ENCODE assay signal across 23 cellular contexts in genomic region chr4:5257086-5257485, GRCh38.
A peak's percentile ranks its signal among the peaks of the same experiment; 100 is the strongest.
DNase-seq lines count a peak whose midpoint lies in the region; ATAC-seq, FAIRE-seq and TF ChIP-seq lines count a peak whose summit lies in the region.
"Had no signal": no experiment of that assay in that cellular context is flagged by ENCODE, and none has a peak within 500 bp of the region (broad histone marks: within the 10 kb centered on the region; RNA-seq: fewer than 3 reads in every experiment).

No MANE protein-coding gene starts in this region.

- H3K79me2 ChIP-seq in K562 (ENCODE audit: control insufficient read depth, insufficient read depth, low read length) (no peaks in the 10 kb centered on the region), H1 (ENCODE audit: control insufficient read depth in 1 of 2, insufficient read depth in 2 of 2, low read length in 2 of 2) (no peaks in the 10 kb centered on the region)

- no peak for TF ChIP-seq RAD21 in K562 (CRISPR knock-in tag; conservative IDR thresholded peaks at IDR 0.05 in 1 of 2, IDR thresholded peaks at IDR 0.05 in 1 of 2)
- TF ChIP-seq RAD21 in H1 (IDR thresholded peaks at IDR 0.05 in 1 of 2, conservative IDR thresholded peaks at IDR 0.05 in 1 of 2; ENCODE audit: low read depth in 2 of 2, low read length in 2 of 2), result no peak

- no peak overlapping the region for H4K91ac ChIP-seq in H1 (replicated peaks; ENCODE audit: insufficient read length, low read length)

- H3K27me3 Mint-ChIP-seq in activated naive CD4-positive, alpha-beta T cell treated with anti-CD3 and anti-CD28 coated beads, Interleukin-2, amount 10 ng/mL, durations not matched to agents 7 days and 5 days, result no peaks in the 10 kb centered on the region
- H3K27me3 Mint-ChIP-seq: CD4-positive, alpha-beta T cell had no signal

- FAIRE-seq in GM12891 (lab: Jason Lieb, UNC) (peak; percentile 13), HTR-8/SVneo (lab: Jason Lieb, UNC) (peak; percentile 28), K562 (lab: Jason Lieb, UNC) (no peak), H1 (lab: Jason Lieb, UNC) (no peak)
- FAIRE-seq: A549, D721Med, GM12892, GM18507 had no signal

- H4K20me1 ChIP-seq in K562 (replicated peaks; ENCODE audit: control insufficient read depth, insufficient read depth, low read length), result no peaks in the 10 kb centered on the region
- no peaks in the 10 kb centered on the region for H4K20me1 ChIP-seq in H1 (replicated peaks in 1 of 2; ENCODE audit: control insufficient read depth in 1 of 2, insufficient read depth in 2 of 2, low read length in 2 of 2)
- H4K20me1 ChIP-seq: BLaER1 treated with 17β-estradiol and CSF1 and Interleukin-3, amounts not matched to agents 10 nM and 100 nM had no signal

- H3K9me3 Mint-ChIP-seq in activated naive CD4-positive, alpha-beta T cell treated with anti-CD3 and anti-CD28 coated beads, Interleukin-2, amount 10 ng/mL, durations not matched to agents 7 days and 5 days, result no peaks in the 10 kb centered on the region
- H3K9me3 Mint-ChIP-seq: CD4-positive, alpha-beta T cell; CD8-positive, alpha-beta T cell had no signal

- H2BK12ac ChIP-seq in H1 (ENCODE audit: low read depth, low read length), result no peak overlapping the region

- H3K4ac ChIP-seq in H1 (replicated peaks; ENCODE audit: insufficient read length, low read depth, low read length), result no peak overlapping the region

- no peak for DNase-seq in GM12891 (ENCODE audit: insufficient read length, low spot score)
- DNase-seq in HTR-8/SVneo (ENCODE audit: insufficient read length, low spot score), result no peak
- no peak for DNase-seq in K562 (ENCODE audit: extremely low read depth in 1 of 4, low spot score in 3 of 4)
- DNase-seq in H1 (ENCODE audit: low read depth in 1 of 2, low spot score in 2 of 2), result no peak
- DNase-seq in stimulated activated CD4-positive, alpha-beta T cell treated with anti-CD3 and anti-CD28 coated beads, Interleukin-12 subunit alpha, Interleukin-12 subunit beta, amount 100 ng/mL, for 4 hours, result no peak
- no peak for DNase-seq in G401 (ENCODE audit: low spot score)
- no peak for DNase-seq in NCI-H446 (lab: John Stamatoyannopoulos, UW)
- no peak for DNase-seq in activated naive CD4-positive, alpha-beta T cell treated with anti-CD3 and anti-CD28 coated beads, Interleukin-2, amount 10 ng/mL, durations not matched to agents 7 days and 5 days
- DNase-seq: AML-193; Caco-2; Calu3; CD4-positive, alpha-beta T cell; CD8-positive, alpha-beta T cell; DMS79 treated with DMSO at 0.1 percent for 48 hours; GDM1 had no signal

- H3K4me1 ChIP-seq in K562 (replicated peaks in 1 of 2; ENCODE audit: control insufficient read depth in 2 of 2, insufficient read depth in 2 of 2, low read length in 2 of 2) (no peaks in the 10 kb centered on the region), H1 (replicated peaks in 1 of 4; ENCODE audit: control insufficient read depth in 3 of 4, insufficient read depth in 4 of 4, low read length in 3 of 4) (no peaks in the 10 kb centered on the region)
- H3K4me1 ChIP-seq: A549; BLaER1 treated with 17β-estradiol and CSF1 and Interleukin-3, amounts not matched to agents 10 nM and 100 nM; Caco-2 had no signal

- H3K9ac ChIP-seq in K562 (ENCODE audit: insufficient read depth in 1 of 2, low read depth in 2 of 2, low read length in 2 of 2) (no peak overlapping the region), H1 (replicated peaks in 1 of 4; ENCODE audit: extremely low read depth in 1 of 4, low read depth in 3 of 4, low read length in 3 of 4) (no peak overlapping the region)
- H3K9ac ChIP-seq: BLaER1 treated with 17β-estradiol and CSF1 and Interleukin-3, amounts not matched to agents 10 nM and 100 nM had no signal

- H4K5ac ChIP-seq in H1 (ENCODE audit: insufficient read length, low read depth, low read length), result no peak overlapping the region

- H2BK15ac ChIP-seq in H1 (ENCODE audit: low read length), result no peak overlapping the region

- ATAC-seq in K562, result no peak
- ATAC-seq: A549; CD8-positive, alpha-beta T cell had no signal

- H3K36me3 Mint-ChIP-seq in activated naive CD4-positive, alpha-beta T cell treated with anti-CD3 and anti-CD28 coated beads, Interleukin-2, amount 10 ng/mL, durations not matched to agents 7 days and 5 days, result no peaks in the 10 kb centered on the region
- H3K36me3 Mint-ChIP-seq: CD8-positive, alpha-beta T cell had no signal

- no peak overlapping the region for H3K4me2 ChIP-seq in K562 (ENCODE audit: insufficient read depth, low read length)
- H3K4me2 ChIP-seq in H1 (ENCODE audit: insufficient read depth in 1 of 2, low read depth in 2 of 2, low read length in 2 of 2), result no peak overlapping the region
- H3K4me2 ChIP-seq: A549; BLaER1 treated with 17β-estradiol and CSF1 and Interleukin-3, amounts not matched to agents 10 nM and 100 nM had no signal

- H2BK20ac ChIP-seq in H1 (ENCODE audit: low read length), result no peak overlapping the region

- CTCF ChIA-PET in K562 (lab: Yijun Ruan, JAX; ENCODE audit: low intra/inter-chr PET ratio), result no interaction called here
- CTCF ChIA-PET in H1 (lab: Charles Lee; ENCODE audit: partially characterized antibody), result interaction anchor here (1.1 to 1.2 kb wide), 2 partner anchors 10 to 202 kb away, joined by 3 to 4 read pairs; no protein-coding TSS in a partner anchor
- CTCF ChIA-PET in activated naive CD4-positive, alpha-beta T cell treated with anti-CD3 and anti-CD28 coated beads, Interleukin-2, amount 10 ng/mL, durations not matched to agents 7 days and 5 days (lab: Charles Lee), result no interaction called here

- H3K27ac Mint-ChIP-seq in activated naive CD4-positive, alpha-beta T cell treated with anti-CD3 and anti-CD28 coated beads, Interleukin-2, amount 10 ng/mL, durations not matched to agents 7 days and 5 days, result no peak overlapping the region
- H3K27ac Mint-ChIP-seq: B cell; CD4-positive, alpha-beta T cell; CD8-positive, alpha-beta T cell had no signal

- no peak overlapping the region for H4K8ac ChIP-seq in H1 (ENCODE audit: extremely low read depth, insufficient read depth, low read length)

- no peak overlapping the region for H2AK5ac ChIP-seq in H1 (ENCODE audit: low read depth, low read length)

- POLR2A ChIA-PET in K562 (lab: Yijun Ruan, JAX), result interaction anchor here (0.6 kb wide), 1 partner anchor 125 kb away, joined by 3 read pairs; no protein-coding TSS in a partner anchor
- POLR2A ChIA-PET in H1 (lab: Charles Lee; ENCODE audit: partially characterized antibody), result no interaction called here

- intact Hi-C loops in K562 (cut with micrococcal nuclease), result no loop called here

- H3K9me3 ChIP-seq in K562 (replicated peaks; ENCODE audit: control insufficient read depth, insufficient read depth, low read depth, low read length) (no peaks in the 10 kb centered on the region), H1 (ENCODE audit: insufficient read depth in 2 of 2, low read depth in 1 of 2, low read length in 1 of 2) (no peaks in the 10 kb centered on the region)
- H3K9me3 ChIP-seq: A549, Caco-2 had no signal

- H3K14ac ChIP-seq in H1 (ENCODE audit: insufficient read length), result no peak overlapping the region

- H3K27me3 ChIP-seq in K562 (ENCODE audit: control insufficient read depth in 2 of 2, insufficient read depth in 2 of 2, low read length in 2 of 2), result no peaks in the 10 kb centered on the region; a peak in 1 of 5 replicates
- H3K27me3 ChIP-seq in H1 (replicated peaks in 1 of 4; ENCODE audit: control insufficient read depth in 3 of 4, extremely low read depth in 1 of 4, insufficient read depth in 3 of 4, low read length in 3 of 4), result no peaks in the 10 kb centered on the region
- H3K27me3 ChIP-seq: BLaER1 treated with 17β-estradiol and CSF1 and Interleukin-3, amounts not matched to agents 10 nM and 100 nM had no signal

- H3K4me1 Mint-ChIP-seq in activated naive CD4-positive, alpha-beta T cell treated with anti-CD3 and anti-CD28 coated beads, Interleukin-2, amount 10 ng/mL, durations not matched to agents 7 days and 5 days, result no peaks in the 10 kb centered on the region
- H3K4me1 Mint-ChIP-seq: B cell had no signal

- in situ Hi-C loops in K562 (cut with MboI), result no loop called here
- in situ Hi-C loops in G401 (cut with HindIII; ENCODE audit: low sequenced_read_pairs), result no loop called here

- no peak overlapping the region for H3K23ac ChIP-seq in H1 (ENCODE audit: insufficient read length)

- no peak overlapping the region for H2BK5ac ChIP-seq in H1 (ENCODE audit: low read depth, low read length)

- no peak overlapping the region for H3K27ac ChIP-seq in K562 (ENCODE audit: extremely low read depth, low read depth, low read length)
- no peak overlapping the region for H3K27ac ChIP-seq in H1 (ENCODE audit: low read depth, low read length)
- H3K27ac ChIP-seq: 22Rv1; A549; BLaER1 treated with 17β-estradiol and CSF1 and Interleukin-3, amounts not matched to agents 10 nM and 100 nM; C4-2B had no signal

- peak overlapping the region; percentile 83 for H3K56ac ChIP-seq in H1 (replicated peaks; ENCODE audit: insufficient read length, low read depth, low read length)

- BruUV-seq in K562 (replicated peaks; lab: Mats Ljungman, UMichigan), result no TSS peak

- WGBS in K562 (ENCODE audit: insufficient coverage, low coverage, missing lambda C conversion rate), result 0% methylated on average over 2 of the region's 2 CpGs
- 84 to 100% methylated on average over 1 to 2 of the region's 2 CpGs for WGBS in H1 (ENCODE audit: extremely low coverage in 1 of 2, insufficient coverage in 1 of 2, insufficient read length in 1 of 2, insufficient replicate concordance in 2 of 2, low coverage in 1 of 2, low lambda C conversion rate in 2 of 2, missing lambda C conversion rate in 1 of 2), 2 experiments

- TF ChIP-seq CTCF in K562 (IDR thresholded peaks at IDR 0.05 in 2 of 3, conservative IDR thresholded peaks at IDR 0.05 in 1 of 3; ENCODE audit: insufficient read depth in 2 of 3, low read depth in 1 of 3, low read length in 3 of 3) (no peak), H1 (IDR thresholded peaks at IDR 0.05; ENCODE audit: control extremely low read depth in 1 of 3, insufficient read depth in 1 of 3, low read depth in 1 of 3, low read length in 3 of 3) (no peak)

- TF ChIP-seq EP300 in K562 (IDR thresholded peaks at IDR 0.05; ENCODE audit: low read length), result no peak
- no peak for TF ChIP-seq EP300 in H1 (IDR thresholded peaks at IDR 0.05; ENCODE audit: borderline replicate concordance in 1 of 2, low read depth in 2 of 2, low read length in 2 of 2)

- H2BK120ac ChIP-seq in H1 (replicated peaks; ENCODE audit: low read depth, low read length), result no peak overlapping the region

- H3K36me3 ChIP-seq in K562 (ENCODE audit: control insufficient read depth, insufficient read depth, low read length) (no peaks in the 10 kb centered on the region), H1 (ENCODE audit: control insufficient read depth in 2 of 4, insufficient read depth in 4 of 4, low read length in 3 of 4) (no peaks in the 10 kb centered on the region)
- H3K36me3 ChIP-seq: BLaER1 treated with 17β-estradiol and CSF1 and Interleukin-3, amounts not matched to agents 10 nM and 100 nM had no signal

- no peak overlapping the region for H3K18ac ChIP-seq in H1 (ENCODE audit: extremely low read depth, low read length)

- peaks cover 4% of the 10 kb centered on the region; the same call in 1 of the 2 replicates for H3K23me2 ChIP-seq in H1 (ENCODE audit: low read depth, low read length)

- TF ChIP-seq POLR2A in GM12891 (IDR thresholded peaks at IDR 0.05; ENCODE audit: low read depth, low read length), result no peak
- TF ChIP-seq POLR2A in K562 (conservative IDR thresholded peaks at IDR 0.05), result no peak
- no peak for TF ChIP-seq POLR2A in H1 (IDR thresholded peaks at IDR 0.05; ENCODE audit: control extremely low read depth in 1 of 2, low read depth in 2 of 2, low read length in 2 of 2)

- no peak overlapping the region for H2AFZ ChIP-seq in K562 (ENCODE audit: low read depth, low read length)
- no peak overlapping the region for H2AFZ ChIP-seq in H1 (ENCODE audit: low read length)

- no peaks in the 10 kb centered on the region for H3K79me1 ChIP-seq in H1 (ENCODE audit: low read depth, low read length)

- no peaks in the 10 kb centered on the region for H3K9me1 ChIP-seq in K562 (ENCODE audit: control insufficient read depth, insufficient read depth, low read length)

- no peak overlapping the region for H3K4me3 Mint-ChIP-seq in activated naive CD4-positive, alpha-beta T cell treated with anti-CD3 and anti-CD28 coated beads, Interleukin-2, amount 10 ng/mL, durations not matched to agents 7 days and 5 days
- H3K4me3 Mint-ChIP-seq: B cell; CD4-positive, alpha-beta T cell; CD8-positive, alpha-beta T cell had no signal

- H3K4me3 ChIP-seq in K562 (no peak overlapping the region), H1 (ENCODE audit: extremely low read depth in 1 of 4, insufficient read depth in 2 of 4, low read depth in 3 of 4, low read length in 4 of 4) (no peak overlapping the region)
- H3K4me3 ChIP-seq: A549; BLaER1 treated with 17β-estradiol and CSF1 and Interleukin-3, amounts not matched to agents 10 nM and 100 nM had no signal
